1 cellular context compared by ENCODE assay signal in the genomic region with DNA sequence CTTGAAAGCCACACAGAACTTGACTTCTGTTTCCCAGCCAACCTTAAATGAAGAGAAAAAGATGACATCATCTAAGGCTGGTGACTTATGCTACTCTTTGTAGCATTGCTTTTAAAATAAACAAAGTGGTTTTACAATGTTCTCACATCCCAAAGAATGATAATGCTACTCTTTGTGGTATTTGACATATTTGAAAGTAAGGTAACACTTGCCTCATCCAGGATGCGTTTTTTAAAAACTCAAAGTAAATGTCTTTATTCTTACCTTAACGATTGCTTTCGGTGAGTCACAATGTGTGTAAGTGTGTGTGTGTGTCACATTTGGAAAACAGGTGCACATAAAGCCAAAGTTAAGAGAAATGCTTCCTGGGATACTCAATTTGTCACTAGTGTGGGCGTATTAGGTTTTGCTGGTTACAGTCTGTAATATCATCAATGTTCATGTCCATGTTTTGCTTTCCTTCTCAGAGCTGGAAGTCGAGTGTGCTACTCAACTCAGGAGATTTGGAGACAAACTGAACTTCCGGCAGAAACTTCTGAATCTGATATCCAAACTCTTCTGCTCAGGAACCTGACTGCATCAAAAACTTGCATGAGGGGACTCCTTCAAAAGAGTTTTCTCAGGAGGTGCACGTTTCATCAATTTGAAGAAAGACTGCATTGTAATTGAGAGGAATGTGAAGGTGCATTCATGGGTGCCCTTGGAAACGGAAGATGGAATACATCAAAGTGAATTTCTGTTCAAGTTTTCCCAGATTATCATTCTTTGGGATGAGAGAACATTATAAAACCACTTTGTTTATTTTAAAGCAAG.
TF ChIP-seq lines count a peak whose summit lies in the region.

No MANE protein-coding gene starts in this region.

TF ChIP-seq in GM12878, 131 proteins besides CTCF, POLR2A, EP300 and RAD21 (continued from another document and continues in another):
- no peak for TF ChIP-seq SUPT20H (IDR thresholded peaks at IDR 0.05; ENCODE audit: borderline replicate concordance, control insufficient read depth, low read depth, low read length)
- no peak for TF ChIP-seq KDM1A (IDR thresholded peaks at IDR 0.05; ENCODE audit: borderline replicate concordance)
- TF ChIP-seq, protein P1, sequence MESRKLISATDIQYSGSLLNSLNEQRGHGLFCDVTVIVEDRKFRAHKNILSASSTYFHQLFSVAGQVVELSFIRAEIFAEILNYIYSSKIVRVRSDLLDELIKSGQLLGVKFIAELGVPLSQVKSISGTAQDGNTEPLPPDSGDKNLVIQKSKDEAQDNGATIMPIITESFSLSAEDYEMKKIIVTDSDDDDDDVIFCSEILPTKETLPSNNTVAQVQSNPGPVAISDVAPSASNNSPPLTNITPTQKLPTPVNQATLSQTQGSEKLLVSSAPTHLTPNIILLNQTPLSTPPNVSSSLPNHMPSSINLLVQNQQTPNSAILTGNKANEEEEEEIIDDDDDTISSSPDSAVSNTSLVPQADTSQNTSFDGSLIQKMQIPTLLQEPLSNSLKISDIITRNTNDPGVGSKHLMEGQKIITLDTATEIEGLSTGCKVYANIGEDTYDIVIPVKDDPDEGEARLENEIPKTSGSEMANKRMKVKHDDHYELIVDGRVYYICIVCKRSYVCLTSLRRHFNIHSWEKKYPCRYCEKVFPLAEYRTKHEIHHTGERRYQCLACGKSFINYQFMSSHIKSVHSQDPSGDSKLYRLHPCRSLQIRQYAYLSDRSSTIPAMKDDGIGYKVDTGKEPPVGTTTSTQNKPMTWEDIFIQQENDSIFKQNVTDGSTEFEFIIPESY (IDR thresholded peaks at IDR 0.05), result no peak
- TF ChIP-seq, protein P2, sequence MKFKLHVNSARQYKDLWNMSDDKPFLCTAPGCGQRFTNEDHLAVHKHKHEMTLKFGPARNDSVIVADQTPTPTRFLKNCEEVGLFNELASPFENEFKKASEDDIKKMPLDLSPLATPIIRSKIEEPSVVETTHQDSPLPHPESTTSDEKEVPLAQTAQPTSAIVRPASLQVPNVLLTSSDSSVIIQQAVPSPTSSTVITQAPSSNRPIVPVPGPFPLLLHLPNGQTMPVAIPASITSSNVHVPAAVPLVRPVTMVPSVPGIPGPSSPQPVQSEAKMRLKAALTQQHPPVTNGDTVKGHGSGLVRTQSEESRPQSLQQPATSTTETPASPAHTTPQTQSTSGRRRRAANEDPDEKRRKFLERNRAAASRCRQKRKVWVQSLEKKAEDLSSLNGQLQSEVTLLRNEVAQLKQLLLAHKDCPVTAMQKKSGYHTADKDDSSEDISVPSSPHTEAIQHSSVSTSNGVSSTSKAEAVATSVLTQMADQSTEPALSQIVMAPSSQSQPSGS (IDR thresholded peaks at IDR 0.05; ENCODE audit: low read length), result no peak
- TF ChIP-seq, protein P3, sequence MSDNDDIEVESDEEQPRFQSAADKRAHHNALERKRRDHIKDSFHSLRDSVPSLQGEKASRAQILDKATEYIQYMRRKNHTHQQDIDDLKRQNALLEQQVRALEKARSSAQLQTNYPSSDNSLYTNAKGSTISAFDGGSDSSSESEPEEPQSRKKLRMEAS (IDR thresholded peaks at IDR 0.05; ENCODE audit: low read depth, low read length), result no peak
- TF ChIP-seq CBFB (IDR thresholded peaks at IDR 0.05; ENCODE audit: low read depth), result no peak
- TF ChIP-seq BMI1 (IDR thresholded peaks at IDR 0.05; ENCODE audit: borderline replicate concordance), result peak; percentile 72; the same call in 1 of the 2 replicates
- peak; percentile 63; the same call in 1 of the 2 replicates for TF ChIP-seq GATAD2B (conservative IDR thresholded peaks at IDR 0.05; ENCODE audit: low read depth)
- no peak for TF ChIP-seq ASH2L (IDR thresholded peaks at IDR 0.05; ENCODE audit: borderline replicate concordance, low read depth)
- no peak for TF ChIP-seq HDAC2 (IDR thresholded peaks at IDR 0.05)
- TF ChIP-seq POLR2AphosphoS5 (IDR thresholded peaks at IDR 0.05; ENCODE audit: low read length), result peak; percentile 94
- peak; percentile 76 for TF ChIP-seq BACH1 (IDR thresholded peaks at IDR 0.05; ENCODE audit: borderline replicate concordance)
- TF ChIP-seq, protein P4, sequence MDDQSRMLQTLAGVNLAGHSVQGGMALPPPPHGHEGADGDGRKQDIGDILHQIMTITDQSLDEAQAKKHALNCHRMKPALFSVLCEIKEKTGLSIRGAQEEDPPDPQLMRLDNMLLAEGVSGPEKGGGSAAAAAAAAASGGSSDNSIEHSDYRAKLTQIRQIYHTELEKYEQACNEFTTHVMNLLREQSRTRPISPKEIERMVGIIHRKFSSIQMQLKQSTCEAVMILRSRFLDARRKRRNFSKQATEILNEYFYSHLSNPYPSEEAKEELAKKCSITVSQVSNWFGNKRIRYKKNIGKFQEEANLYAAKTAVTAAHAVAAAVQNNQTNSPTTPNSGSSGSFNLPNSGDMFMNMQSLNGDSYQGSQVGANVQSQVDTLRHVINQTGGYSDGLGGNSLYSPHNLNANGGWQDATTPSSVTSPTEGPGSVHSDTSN (IDR thresholded peaks at IDR 0.05; ENCODE audit: insufficient replicate concordance, low read depth, low read length), result no peak
- TF ChIP-seq SMC3 (IDR thresholded peaks at IDR 0.05; ENCODE audit: borderline replicate concordance, low read length), result peak; percentile 17; the same call in 1 of the 2 replicates
- no peak for TF ChIP-seq ZBED1 (IDR thresholded peaks at IDR 0.05; ENCODE audit: borderline replicate concordance)
- TF ChIP-seq CHD1 (IDR thresholded peaks at IDR 0.05; ENCODE audit: low read depth, low read length), result no peak
- TF ChIP-seq CBX3 (IDR thresholded peaks at IDR 0.05; ENCODE audit: borderline replicate concordance, low read depth), result no peak
- TF ChIP-seq, protein P5, sequence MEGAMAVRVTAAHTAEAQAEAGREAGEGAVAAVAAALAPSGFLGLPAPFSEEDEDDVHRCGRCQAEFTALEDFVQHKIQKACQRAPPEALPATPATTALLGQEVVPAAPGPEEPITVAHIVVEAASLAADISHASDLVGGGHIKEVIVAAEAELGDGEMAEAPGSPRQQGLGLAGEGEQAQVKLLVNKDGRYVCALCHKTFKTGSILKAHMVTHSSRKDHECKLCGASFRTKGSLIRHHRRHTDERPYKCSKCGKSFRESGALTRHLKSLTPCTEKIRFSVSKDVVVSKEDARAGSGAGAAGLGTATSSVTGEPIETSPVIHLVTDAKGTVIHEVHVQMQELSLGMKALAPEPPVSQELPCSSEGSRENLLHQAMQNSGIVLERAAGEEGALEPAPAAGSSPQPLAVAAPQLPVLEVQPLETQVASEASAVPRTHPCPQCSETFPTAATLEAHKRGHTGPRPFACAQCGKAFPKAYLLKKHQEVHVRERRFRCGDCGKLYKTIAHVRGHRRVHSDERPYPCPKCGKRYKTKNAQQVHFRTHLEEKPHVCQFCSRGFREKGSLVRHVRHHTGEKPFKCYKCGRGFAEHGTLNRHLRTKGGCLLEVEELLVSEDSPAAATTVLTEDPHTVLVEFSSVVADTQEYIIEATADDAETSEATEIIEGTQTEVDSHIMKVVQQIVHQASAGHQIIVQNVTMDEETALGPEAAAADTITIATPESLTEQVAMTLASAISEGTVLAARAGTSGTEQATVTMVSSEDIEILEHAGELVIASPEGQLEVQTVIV (IDR thresholded peaks at IDR 0.05; ENCODE audit: borderline replicate concordance, partially characterized antibody), result no peak
- TF ChIP-seq RB1 (IDR thresholded peaks at IDR 0.05; ENCODE audit: borderline replicate concordance), result no peak
- TF ChIP-seq ESRRA (IDR thresholded peaks at IDR 0.05; ENCODE audit: low read length), result no peak
- no peak for TF ChIP-seq MEF2A (IDR thresholded peaks at IDR 0.05; ENCODE audit: insufficient read depth, low read depth, low read length)
- no peak for TF ChIP-seq TAF1 (IDR thresholded peaks at IDR 0.05; ENCODE audit: borderline replicate concordance, low read depth, low read length)
- peak; percentile 38; the same call in 1 of the 2 replicates for TF ChIP-seq POLR2AphosphoS2 (IDR thresholded peaks at IDR 0.05; ENCODE audit: low read depth, low read length)
- peak; percentile 91 to 93 for TF ChIP-seq IKZF2 (IDR thresholded peaks at IDR 0.05)
- TF ChIP-seq, protein P6, sequence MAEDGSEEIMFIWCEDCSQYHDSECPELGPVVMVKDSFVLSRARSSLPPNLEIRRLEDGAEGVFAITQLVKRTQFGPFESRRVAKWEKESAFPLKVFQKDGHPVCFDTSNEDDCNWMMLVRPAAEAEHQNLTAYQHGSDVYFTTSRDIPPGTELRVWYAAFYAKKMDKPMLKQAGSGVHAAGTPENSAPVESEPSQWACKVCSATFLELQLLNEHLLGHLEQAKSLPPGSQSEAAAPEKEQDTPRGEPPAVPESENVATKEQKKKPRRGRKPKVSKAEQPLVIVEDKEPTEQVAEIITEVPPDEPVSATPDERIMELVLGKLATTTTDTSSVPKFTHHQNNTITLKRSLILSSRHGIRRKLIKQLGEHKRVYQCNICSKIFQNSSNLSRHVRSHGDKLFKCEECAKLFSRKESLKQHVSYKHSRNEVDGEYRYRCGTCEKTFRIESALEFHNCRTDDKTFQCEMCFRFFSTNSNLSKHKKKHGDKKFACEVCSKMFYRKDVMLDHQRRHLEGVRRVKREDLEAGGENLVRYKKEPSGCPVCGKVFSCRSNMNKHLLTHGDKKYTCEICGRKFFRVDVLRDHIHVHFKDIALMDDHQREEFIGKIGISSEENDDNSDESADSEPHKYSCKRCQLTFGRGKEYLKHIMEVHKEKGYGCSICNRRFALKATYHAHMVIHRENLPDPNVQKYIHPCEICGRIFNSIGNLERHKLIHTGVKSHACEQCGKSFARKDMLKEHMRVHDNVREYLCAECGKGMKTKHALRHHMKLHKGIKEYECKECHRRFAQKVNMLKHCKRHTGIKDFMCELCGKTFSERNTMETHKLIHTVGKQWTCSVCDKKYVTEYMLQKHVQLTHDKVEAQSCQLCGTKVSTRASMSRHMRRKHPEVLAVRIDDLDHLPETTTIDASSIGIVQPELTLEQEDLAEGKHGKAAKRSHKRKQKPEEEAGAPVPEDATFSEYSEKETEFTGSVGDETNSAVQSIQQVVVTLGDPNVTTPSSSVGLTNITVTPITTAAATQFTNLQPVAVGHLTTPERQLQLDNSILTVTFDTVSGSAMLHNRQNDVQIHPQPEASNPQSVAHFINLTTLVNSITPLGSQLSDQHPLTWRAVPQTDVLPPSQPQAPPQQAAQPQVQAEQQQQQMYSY (CRISPR knock-in tag; IDR thresholded peaks at IDR 0.05), result no peak
- peak; percentile 78 for TF ChIP-seq SMAD1 (IDR thresholded peaks at IDR 0.05; ENCODE audit: low read depth, partially characterized antibody)
- no peak for TF ChIP-seq RELA (IDR thresholded peaks at IDR 0.05; ENCODE audit: borderline replicate concordance, partially characterized antibody)
- no peak; the same call in 1 of the 2 replicates for TF ChIP-seq TCF12 (IDR thresholded peaks at IDR 0.05; ENCODE audit: low read depth, low read length)
- TF ChIP-seq WRNIP1 (IDR thresholded peaks at IDR 0.05; ENCODE audit: borderline replicate concordance, low read depth, low read length), result no peak
- TF ChIP-seq, protein P7, sequence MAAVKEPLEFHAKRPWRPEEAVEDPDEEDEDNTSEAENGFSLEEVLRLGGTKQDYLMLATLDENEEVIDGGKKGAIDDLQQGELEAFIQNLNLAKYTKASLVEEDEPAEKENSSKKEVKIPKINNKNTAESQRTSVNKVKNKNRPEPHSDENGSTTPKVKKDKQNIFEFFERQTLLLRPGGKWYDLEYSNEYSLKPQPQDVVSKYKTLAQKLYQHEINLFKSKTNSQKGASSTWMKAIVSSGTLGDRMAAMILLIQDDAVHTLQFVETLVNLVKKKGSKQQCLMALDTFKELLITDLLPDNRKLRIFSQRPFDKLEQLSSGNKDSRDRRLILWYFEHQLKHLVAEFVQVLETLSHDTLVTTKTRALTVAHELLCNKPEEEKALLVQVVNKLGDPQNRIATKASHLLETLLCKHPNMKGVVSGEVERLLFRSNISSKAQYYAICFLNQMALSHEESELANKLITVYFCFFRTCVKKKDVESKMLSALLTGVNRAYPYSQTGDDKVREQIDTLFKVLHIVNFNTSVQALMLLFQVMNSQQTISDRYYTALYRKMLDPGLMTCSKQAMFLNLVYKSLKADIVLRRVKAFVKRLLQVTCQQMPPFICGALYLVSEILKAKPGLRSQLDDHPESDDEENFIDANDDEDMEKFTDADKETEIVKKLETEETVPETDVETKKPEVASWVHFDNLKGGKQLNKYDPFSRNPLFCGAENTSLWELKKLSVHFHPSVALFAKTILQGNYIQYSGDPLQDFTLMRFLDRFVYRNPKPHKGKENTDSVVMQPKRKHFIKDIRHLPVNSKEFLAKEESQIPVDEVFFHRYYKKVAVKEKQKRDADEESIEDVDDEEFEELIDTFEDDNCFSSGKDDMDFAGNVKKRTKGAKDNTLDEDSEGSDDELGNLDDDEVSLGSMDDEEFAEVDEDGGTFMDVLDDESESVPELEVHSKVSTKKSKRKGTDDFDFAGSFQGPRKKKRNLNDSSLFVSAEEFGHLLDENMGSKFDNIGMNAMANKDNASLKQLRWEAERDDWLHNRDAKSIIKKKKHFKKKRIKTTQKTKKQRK (IDR thresholded peaks at IDR 0.05; ENCODE audit: low read depth, low read length), result no peak
- TF ChIP-seq, protein P8, sequence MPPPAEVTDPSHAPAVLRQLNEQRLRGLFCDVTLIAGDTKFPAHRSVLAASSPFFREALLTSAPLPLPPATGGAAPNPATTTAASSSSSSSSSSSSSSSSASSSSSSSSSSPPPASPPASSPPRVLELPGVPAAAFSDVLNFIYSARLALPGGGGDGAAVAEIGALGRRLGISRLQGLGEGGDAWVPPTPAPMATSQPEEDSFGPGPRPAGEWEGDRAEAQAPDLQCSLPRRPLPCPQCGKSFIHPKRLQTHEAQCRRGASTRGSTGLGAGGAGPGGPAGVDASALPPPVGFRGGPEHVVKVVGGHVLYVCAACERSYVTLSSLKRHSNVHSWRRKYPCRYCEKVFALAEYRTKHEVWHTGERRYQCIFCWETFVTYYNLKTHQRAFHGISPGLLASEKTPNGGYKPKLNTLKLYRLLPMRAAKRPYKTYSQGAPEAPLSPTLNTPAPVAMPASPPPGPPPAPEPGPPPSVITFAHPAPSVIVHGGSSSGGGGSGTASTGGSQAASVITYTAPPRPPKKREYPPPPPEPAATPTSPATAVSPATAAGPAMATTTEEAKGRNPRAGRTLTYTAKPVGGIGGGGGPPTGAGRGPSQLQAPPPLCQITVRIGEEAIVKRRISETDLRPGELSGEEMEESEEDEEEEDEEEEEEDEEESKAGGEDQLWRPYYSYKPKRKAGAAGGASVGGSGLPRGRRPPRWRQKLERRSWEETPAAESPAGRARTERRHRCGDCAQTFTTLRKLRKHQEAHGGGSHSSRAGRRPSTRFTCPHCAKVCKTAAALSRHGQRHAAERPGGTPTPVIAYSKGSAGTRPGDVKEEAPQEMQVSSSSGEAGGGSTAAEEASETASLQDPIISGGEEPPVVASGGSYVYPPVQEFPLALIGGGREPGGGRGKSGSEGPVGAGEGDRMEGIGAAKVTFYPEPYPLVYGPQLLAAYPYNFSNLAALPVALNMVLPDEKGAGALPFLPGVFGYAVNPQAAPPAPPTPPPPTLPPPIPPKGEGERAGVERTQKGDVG (CRISPR knock-in tag; IDR thresholded peaks at IDR 0.05), result no peak; the same call in 1 of the 2 replicates
- TF ChIP-seq NR2C2 (IDR thresholded peaks at IDR 0.05; ENCODE audit: borderline replicate concordance, control insufficient read depth, insufficient read length, low read depth), result no peak
